8 cellular contexts compared by ENCODE assay signal in the genomic region with DNA sequence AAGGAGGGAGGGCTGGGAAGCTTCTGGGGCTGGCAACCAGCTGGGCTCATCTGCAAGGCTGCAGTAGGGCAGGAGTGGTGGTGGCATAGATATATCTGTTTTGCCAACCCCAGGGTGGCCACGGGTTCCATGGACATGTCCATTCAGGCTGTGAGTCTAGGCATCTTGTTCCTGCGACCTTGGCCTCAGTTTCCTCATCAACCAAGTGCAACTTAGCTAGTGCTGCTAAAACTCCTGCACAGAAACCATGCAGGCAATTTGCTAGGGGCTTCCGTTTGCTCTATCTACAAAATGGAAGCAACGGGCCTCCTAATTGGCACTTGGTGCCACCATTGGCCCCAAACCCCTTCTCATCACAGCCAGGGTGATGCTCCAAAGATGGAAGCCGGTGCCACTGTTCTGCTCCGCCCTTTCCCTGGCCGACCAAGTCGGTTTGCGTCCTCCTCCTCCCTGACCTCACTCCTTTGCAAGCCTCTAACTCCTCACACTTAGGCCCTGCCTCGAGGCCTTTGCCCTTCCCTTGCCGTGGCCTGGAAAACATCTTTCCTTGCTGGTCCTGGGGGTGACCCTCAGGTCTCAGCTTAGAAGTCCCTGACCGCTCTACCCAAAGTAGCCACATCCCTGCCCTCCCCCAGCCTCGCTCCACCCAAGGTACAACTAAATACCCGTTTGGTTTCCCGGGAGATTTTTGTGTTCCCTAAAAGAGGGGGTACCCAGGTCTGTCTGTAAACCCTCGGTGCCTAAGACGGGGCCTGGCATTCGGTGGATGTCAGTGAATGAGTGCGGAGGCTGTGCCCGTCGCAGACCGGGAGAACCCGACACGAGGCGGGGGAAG. TPM values are rescaled to one million over a fixed set of nuclear protein-coding genes. Genes with fewer than 3 reads are reported as not detected.
DNase-seq lines count a peak whose midpoint lies in the region; ATAC-seq and TF ChIP-seq lines count a peak whose summit lies in the region.

No MANE protein-coding gene starts in this region.

- TF ChIP-seq POLR2A in heart left ventricle (IDR thresholded peaks at IDR 0.05) (no peak), breast epithelium (IDR thresholded peaks at IDR 0.05) (no peak), uterus (IDR thresholded peaks at IDR 0.05) (no peak)

- H3K4me3 ChIP-seq in heart left ventricle (peak overlapping the region in 11 of 12 donors; percentile 58 to 98 (median 78)), breast epithelium (peak overlapping the region; percentile 77 to 98 (median 93)), mesendoderm (ENCODE audit: low read length) (peak overlapping the region; percentile 48), uterus (peak overlapping the region; percentile 63 to 67)

- peaks cover 43% of the 10 kb centered on the region for H3K79me2 ChIP-seq in mesendoderm (ENCODE audit: control insufficient read depth, insufficient read depth, low read length)

- H2BK5ac ChIP-seq in mesendoderm (ENCODE audit: low read length) = no peak overlapping the region

- H3K23ac ChIP-seq in mesendoderm (ENCODE audit: low read length) = no peak overlapping the region

- intact Hi-C loops in heart left ventricle (cut with DNase I) = loop anchor here in 1 of 10 donors (2.0 kb wide), 1 partner anchor 13 kb away; no protein-coding TSS in a partner anchor
- intact Hi-C loops in cardiac septum (cut with DNase I) = no loop called here
- intact Hi-C loops in breast epithelium (cut with DNase I; ENCODE audit: low total_unique reads) = loop anchor here (10.0 kb wide), 1 partner anchor 369 kb away; no protein-coding TSS in a partner anchor
- intact Hi-C loops in uterus (cut with DNase I; ENCODE audit: low total_unique reads) = no loop called here

- peak overlapping the region; percentile 67 for H3K9ac ChIP-seq in mesendoderm (ENCODE audit: low read length)

- peaks cover 26% of the 10 kb centered on the region for H3K79me1 ChIP-seq in mesendoderm (ENCODE audit: low read length)

- H3K4me2 ChIP-seq in mesendoderm (ENCODE audit: low read length) = peak overlapping the region; percentile 26

- H2BK120ac ChIP-seq in mesendoderm (ENCODE audit: low read depth, low read length) = no peak overlapping the region

- H3K4me1 ChIP-seq in heart left ventricle (peaks cover 22 to 82% (median 62%) of the 10 kb centered on the region in 12 donors), breast epithelium (peaks cover 12 to 55% of the 10 kb centered on the region in 2 donors), mesendoderm (ENCODE audit: control insufficient read depth, low read depth, low read length) (peaks cover 28% of the 10 kb centered on the region), uterus (peaks cover 17 to 38% of the 10 kb centered on the region in 2 donors)

- WGBS in heart left ventricle, 4 donors = 24 to 30% (median 26%) methylated on average over 22 to 25 of the region's 25 CpGs
- no CpG with 5 or more reads among the region's 25 CpGs for WGBS in mesendoderm (ENCODE audit: extremely low coverage, insufficient coverage, low lambda C conversion rate)

- peak overlapping the region; percentile 96 to 99 (median 98) for H3K27ac ChIP-seq in heart left ventricle
- H3K27ac ChIP-seq in breast epithelium = peak overlapping the region; percentile 99 to 100
- no peak overlapping the region for H3K27ac ChIP-seq in mesendoderm (ENCODE audit: low read depth, low read length)
- H3K27ac ChIP-seq in uterus = peak overlapping the region; percentile 94 to 99

- H3K9me3 ChIP-seq in heart left ventricle (no peaks in the 10 kb centered on the region), breast epithelium (no peaks in the 10 kb centered on the region), uterus (no peaks in the 10 kb centered on the region)

- no peak for ATAC-seq in heart left ventricle
- ATAC-seq in GM19467 (IDR thresholded peaks at IDR 0.05; ENCODE audit: unreplicated experiment) = no peak

- TF ChIP-seq CTCF in heart left ventricle (IDR thresholded peaks at IDR 0.05) (no peak), breast epithelium (IDR thresholded peaks at IDR 0.05) (no peak), uterus (IDR thresholded peaks at IDR 0.05) (no peak)

- DNase-seq in heart left ventricle (no peak), cardiac septum (ENCODE audit: low spot score) (no peak), breast epithelium (ENCODE audit: low spot score in 2 of 2) (no peak), mesendoderm (no peak), uterus (peak in 1 of 2 donors; percentile 52), activated gamma-delta T cell (lab: John Stamatoyannopoulos, UW) (no peak), SKM-1 treated with dmso at 0.1 percent for 144 hours (lab: John Stamatoyannopoulos, UW; ENCODE audit: unreplicated experiment) (no peak)

- peak overlapping the region; percentile 84 for H3K56ac ChIP-seq in mesendoderm (ENCODE audit: low read length)

- H4K8ac ChIP-seq in mesendoderm (ENCODE audit: low read depth, low read length) = no peak overlapping the region

- no peak overlapping the region for H2AK5ac ChIP-seq in mesendoderm (ENCODE audit: low read length)

- peaks cover 0 to 15% (median 0%) of the 10 kb centered on the region in 9 donors for H3K36me3 ChIP-seq in heart left ventricle
- H3K36me3 ChIP-seq in breast epithelium = no peaks in the 10 kb centered on the region
- H3K36me3 ChIP-seq in mesendoderm (ENCODE audit: control insufficient read depth, insufficient read depth, low read length) = no peaks in the 10 kb centered on the region
- H3K36me3 ChIP-seq in uterus = no peaks in the 10 kb centered on the region

- H3K18ac ChIP-seq in mesendoderm (ENCODE audit: low read length) = no peak overlapping the region

- peak overlapping the region; percentile 1 for H3K4ac ChIP-seq in mesendoderm (ENCODE audit: low read depth, low read length)

- H3K27me3 ChIP-seq in heart left ventricle = no peaks in the 10 kb centered on the region
- no peaks in the 10 kb centered on the region for H3K27me3 ChIP-seq in breast epithelium
- no peaks in the 10 kb centered on the region for H3K27me3 ChIP-seq in mesendoderm (ENCODE audit: insufficient read depth, low read length, poor library complexity)
- H3K27me3 ChIP-seq in uterus = no peaks in the 10 kb centered on the region

- H2BK15ac ChIP-seq in mesendoderm (replicated peaks; ENCODE audit: low read depth) = no peak overlapping the region

- H4K5ac ChIP-seq in mesendoderm (ENCODE audit: low read length) = no peak overlapping the region

RNA-seq across cellular contexts. Expression of a gene that starts 1.2 kb away (rescaled TPM):
- total RNA-seq in heart left ventricle (10 to 100 TPM; 12.8 to 55.2 (median 17.8) TPM), cardiac septum (17.1 TPM), breast epithelium (100 to 1,000 TPM in 1 of 3 donors, 10 to 100 TPM in 2; 39.0 to 119 (median 81.3) TPM), uterus (10 to 100 TPM; 24.8 to 94.6 (median 31.5) TPM)
- polyA plus RNA-seq in heart left ventricle = 10 to 100 TPM; 22.1 to 41.0 TPM
- polyA plus RNA-seq in mesendoderm (2013, experiment 1 of 2) = 59.1 TPM
- 55.4 TPM for polyA plus RNA-seq in mesendoderm (2013, experiment 2 of 2)
